In the genomic region with DNA sequence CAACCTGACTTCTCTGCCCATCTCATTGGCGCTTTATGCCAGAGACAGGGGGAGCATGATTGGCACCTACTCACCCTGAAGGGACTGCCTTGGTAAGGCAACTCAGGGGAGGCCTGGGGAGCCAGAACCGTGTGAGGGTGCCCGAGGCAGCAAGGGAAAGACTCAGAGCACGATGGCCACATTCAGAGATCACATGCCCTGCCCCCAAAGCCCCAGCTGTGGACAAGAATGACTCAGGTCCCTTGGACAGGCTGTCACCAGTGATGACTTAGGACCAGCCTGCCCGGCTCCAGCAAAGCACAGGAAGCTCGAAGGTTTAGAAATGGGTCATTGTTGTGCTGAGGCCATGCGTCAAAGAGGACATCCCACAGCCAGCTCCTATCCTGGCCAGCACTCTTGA, we compare ENCODE assay signal across 10 cellular contexts. TPM values are rescaled to one million over a fixed set of nuclear protein-coding genes. Genes with fewer than 3 reads are reported as not detected.
A peak's percentile ranks its signal among the peaks of the same experiment; 100 is the strongest.
DNase-seq lines count a peak whose midpoint lies in the region; ATAC-seq and TF ChIP-seq lines count a peak whose summit lies in the region.
"Had no signal": no experiment of that assay in that cellular context is flagged by ENCODE, and none has a peak within 500 bp of the region (broad histone marks: within the 10 kb centered on the region; RNA-seq: fewer than 3 reads in every experiment).

No MANE protein-coding gene starts in this region.

- ATAC-seq in esophagus mucosa (peak; percentile 47), GM18873 (IDR thresholded peaks at IDR 0.05; ENCODE audit: low FRiP score, unreplicated experiment) (no peak)
- peak; percentile 86 to 93 for ATAC-seq in natural killer cell treated with Interleukin-12 subunit alpha and Interleukin-12 subunit beta and Interleukin-15 and Interleukin-18, amount 100 ng/mL, for 72 hours

- no peaks in the 10 kb centered on the region for H3K9me3 Mint-ChIP-seq in natural killer cell treated with Interleukin-12 subunit alpha and Interleukin-12 subunit beta and Interleukin-15 and Interleukin-18, amount 100 ng/mL, for 72 hours
- H3K9me3 Mint-ChIP-seq in neural progenitor cell, result no peaks in the 10 kb centered on the region
- H3K9me3 Mint-ChIP-seq: CD8-positive, alpha-beta memory T cell had no signal

- peaks cover 4% of the 10 kb centered on the region for H3F3A ChIP-seq in neural progenitor cell (ENCODE audit: low read depth)

- H3K9me3 ChIP-seq in neural progenitor cell (ENCODE audit: low read depth), result no peaks in the 10 kb centered on the region
- H3K9me3 ChIP-seq in thyroid gland, result no peaks in the 10 kb centered on the region

- H3K4me3 Mint-ChIP-seq in natural killer cell treated with Interleukin-12 subunit alpha and Interleukin-12 subunit beta and Interleukin-15 and Interleukin-18, amount 100 ng/mL, for 72 hours, result peak overlapping the region; percentile 19
- no peak overlapping the region for H3K4me3 Mint-ChIP-seq in neural progenitor cell
- H3K4me3 Mint-ChIP-seq: CD8-positive, alpha-beta memory T cell had no signal

- H4K20me1 ChIP-seq in neural progenitor cell (ENCODE audit: low read depth), result no peaks in the 10 kb centered on the region

- no peak overlapping the region for H3K4me2 ChIP-seq in neural progenitor cell

- H3K4me3 ChIP-seq in neural progenitor cell, result no peak overlapping the region
- H3K4me3 ChIP-seq in thyroid gland (replicated peaks in 1 of 3), result no peak overlapping the region

- no peak for TF ChIP-seq POLR2A in thyroid gland (IDR thresholded peaks at IDR 0.05)

- H3K36me3 ChIP-seq in neural progenitor cell, result no peaks in the 10 kb centered on the region
- H3K36me3 ChIP-seq in thyroid gland, result no peaks in the 10 kb centered on the region

- H3K36me3 Mint-ChIP-seq in natural killer cell treated with Interleukin-12 subunit alpha and Interleukin-12 subunit beta and Interleukin-15 and Interleukin-18, amount 100 ng/mL, for 72 hours, result no peaks in the 10 kb centered on the region
- H3K36me3 Mint-ChIP-seq in neural progenitor cell, result peaks cover 10% of the 10 kb centered on the region

- H3K4me1 Mint-ChIP-seq in natural killer cell treated with Interleukin-12 subunit alpha and Interleukin-12 subunit beta and Interleukin-15 and Interleukin-18, amount 100 ng/mL, for 72 hours (ENCODE audit: low read depth in 2 of 2), result peaks cover 20 to 25% of the 10 kb centered on the region in 2 donors
- peaks cover 10% of the 10 kb centered on the region for H3K4me1 Mint-ChIP-seq in neural progenitor cell

- TF ChIP-seq CTCF in neural progenitor cell (IDR thresholded peaks at IDR 0.05) (no peak), thyroid gland (IDR thresholded peaks at IDR 0.05) (no peak)

- intact Hi-C loops in thyroid gland (cut with DNase I), result no loop called here

- H3K9ac ChIP-seq in neural progenitor cell, result no peak overlapping the region

- no peak overlapping the region for H2AFZ ChIP-seq in neural progenitor cell (replicated peaks)

- no peaks in the 10 kb centered on the region for H3K27me3 Mint-ChIP-seq in natural killer cell treated with Interleukin-12 subunit alpha and Interleukin-12 subunit beta and Interleukin-15 and Interleukin-18, amount 100 ng/mL, for 72 hours
- H3K27me3 Mint-ChIP-seq in neural progenitor cell (ENCODE audit: insufficient read depth, low read depth), result peaks cover 5% of the 10 kb centered on the region
- H3K27me3 Mint-ChIP-seq: CD8-positive, alpha-beta memory T cell had no signal

- in situ Hi-C loops in Caki2 (cut with HindIII; ENCODE audit: low pct_unique_long_range_greater_than_20kb, low sequenced_read_pairs), result no loop called here

- DNase-seq in Caki2 (ENCODE audit: low read depth) (peak; percentile 53), OCI-M1 (lab: John Stamatoyannopoulos, UW) (peak; percentile 32), neural progenitor cell (ENCODE audit: low spot score) (no peak), thyroid gland (no peak), NCI-H1417 (lab: John Stamatoyannopoulos, UW) (no peak)
- DNase-seq in natural killer cell treated with Interleukin-12 subunit alpha and Interleukin-12 subunit beta and Interleukin-15 and Interleukin-18, amount 100 ng/mL, for 72 hours (ENCODE audit: low spot score), result peak; percentile 80
- DNase-seq: CD8-positive, alpha-beta memory T cell; NCI-H226 had no signal

- H3K79me2 ChIP-seq in neural progenitor cell (ENCODE audit: low read depth), result no peaks in the 10 kb centered on the region

- 66 to 68% methylated on average over 6 to 7 of the region's 7 CpGs for whole genome bisulfite sequencing in thyroid gland, 2 donors

- H3K27me3 ChIP-seq in neural progenitor cell (no peaks in the 10 kb centered on the region), thyroid gland (no peaks in the 10 kb centered on the region)

- H3K4me1 ChIP-seq in neural progenitor cell (no peaks in the 10 kb centered on the region), thyroid gland (peaks cover 8 to 25% of the 10 kb centered on the region in 2 donors)

- H3K27ac ChIP-seq in neural progenitor cell (no peak overlapping the region), thyroid gland (no peak overlapping the region)

- peak overlapping the region; percentile 96 to 98 for H3K27ac Mint-ChIP-seq in natural killer cell treated with Interleukin-12 subunit alpha and Interleukin-12 subunit beta and Interleukin-15 and Interleukin-18, amount 100 ng/mL, for 72 hours
- H3K27ac Mint-ChIP-seq in neural progenitor cell, result no peak overlapping the region

RNA-seq across cellular contexts. Expression of a gene that starts 49.1 kb away (rescaled TPM):
- total RNA-seq in Caki2 (2014; rRNA removed; shearing (Covaris generic); ENCODE audit: low replicate concordance), result 11.6 and 16.4 TPM in 2 replicates
- total RNA-seq in esophagus mucosa (13.5 TPM), neural progenitor cell (ENCODE audit: low replicate concordance) (10.0 and 14.8 TPM in 2 replicates), thyroid gland (10 to 100 TPM; 43.4 to 59.2 (median 52.1) TPM)
- total RNA-seq in natural killer cell treated with Interleukin-12 subunit alpha and Interleukin-12 subunit beta and Interleukin-15 and Interleukin-18, amount 100 ng/mL, for 72 hours, result 10 to 100 TPM; 34.4 to 71.4 TPM

Comparison
In these comparisons a context has a peak if more than half of its experiments do, and no peak if none do; other contexts are left out.
1. DNase-seq: peak in Caki2 (single experiment), OCI-M1 (single experiment) and natural killer cell treated with Interleukin-12 subunit alpha and Interleukin-12 subunit beta and Interleukin-15 and Interleukin-18, amount 100 ng/mL, for 72 hours (single experiment); none in neural progenitor cell (single experiment), thyroid gland (0 of 2) and NCI-H1417 (0 of 3).